15 cellular contexts compared by ENCODE assay signal in genomic region chr4:55742655-55743191, GRCh38.
DNase-seq lines count a peak whose midpoint lies in the region; ATAC-seq and TF ChIP-seq lines count a peak whose summit lies in the region.
"Had no signal": no experiment of that assay in that cellular context is flagged by ENCODE, and none has a peak within 500 bp of the region (broad histone marks: within the 10 kb centered on the region; RNA-seq: fewer than 3 reads in every experiment).

No MANE protein-coding gene starts in this region.

- H3K9me3 ChIP-seq in AG04450 (ENCODE audit: control insufficient read depth, insufficient read depth, low read length) = no peaks in the 10 kb centered on the region
- H3K9me3 ChIP-seq: lower lobe of right lung had no signal

- peak; percentile 10 for DNase-seq in AG04450 (ENCODE audit: low read depth, low spot score)
- DNase-seq in LHCN-M2 (ENCODE audit: low read depth) = peak; percentile 49
- DNase-seq in astrocyte of the hippocampus (ENCODE audit: low read depth, low spot score) = peak; percentile 6
- DNase-seq in left kidney (ENCODE audit: low read depth, low spot score) = peak; percentile 54
- DNase-seq in cardiac septum (ENCODE audit: low spot score) = no peak
- DNase-seq in RKO (ENCODE audit: low spot score) = no peak
- DNase-seq in GM19238 (ENCODE audit: insufficient read length, low spot score) = no peak
- DNase-seq: activated CD4-positive, alpha-beta T cell treated with anti-CD3 and anti-CD28 coated beads for 36 hours; activated T-cell treated with anti-CD3 and anti-CD28 coated beads, Interleukin-2, amount 50 U/mL, for 72 hours; anterior cingulate cortex; effector memory CD8-positive, alpha-beta T cell; lower lobe of right lung; stimulated activated naive CD4-positive, alpha-beta T cell treated with Interleukin-2 at 50 U/mL for 16 hours; SW 1271 had no signal

- no peak for TF ChIP-seq CTCF in AG04450 (IDR thresholded peaks at IDR 0.05; ENCODE audit: low read depth, low read length)

- intact Hi-C loops in cardiac septum (cut with DNase I) = no loop called here

- no peak overlapping the region for H3K27ac ChIP-seq in AG04450 (ENCODE audit: low read depth, low read length)
- H3K27ac ChIP-seq: lower lobe of right lung had no signal

- H3K4me3 ChIP-seq in AG04450 (ENCODE audit: low read depth, low read length) = no peak overlapping the region
- H3K4me3 ChIP-seq: lower lobe of right lung had no signal

- no peaks in the 10 kb centered on the region for H3K27me3 ChIP-seq in AG04450 (ENCODE audit: control insufficient read depth, insufficient read depth, low read length)

- POLR2A ChIA-PET in AG04450 (lab: Yijun Ruan, JAX) = no interaction called here

- no peak for ATAC-seq in activated CD4-positive, CD25-positive, alpha-beta regulatory T cell treated with anti-CD3 and anti-CD28 coated beads, Interleukin-2, amount 50 U/mL, for 24 hours
- ATAC-seq: activated CD4-positive, alpha-beta T cell treated with anti-CD3 and anti-CD28 coated beads for 36 hours; activated T-cell treated with anti-CD3 and anti-CD28 coated beads, Interleukin-2, amount 50 U/mL, for 72 hours; effector memory CD8-positive, alpha-beta T cell; lower lobe of right lung had no signal

- CTCF ChIA-PET in AG04450 (lab: Charles Lee) = no interaction called here

Comparison
In these comparisons a context has a peak if more than half of its experiments do, and no peak if none do; other contexts are left out.
1. DNase-seq: peak in AG04450 (single experiment), LHCN-M2 (single experiment), astrocyte of the hippocampus (single experiment) and left kidney (single experiment); none in cardiac septum (single experiment), RKO (single experiment) and GM19238 (single experiment).